ENCODE assay signal across 8 cellular contexts in genomic region chr16:29081825-29082639, GRCh38.
A peak's percentile ranks its signal among the peaks of the same experiment; 100 is the strongest.
DNase-seq lines count a peak whose midpoint lies in the region; ATAC-seq and TF ChIP-seq lines count a peak whose summit lies in the region.
"Not testable (repeated sequence)": the region's sequence is repeated elsewhere in the genome, so short reads cannot be mapped to it uniquely, and the experiment has no call there.

No MANE protein-coding gene starts in this region.

- H2AK5ac ChIP-seq in IMR-90 (ENCODE audit: low read depth, low read length): not testable (repeated sequence)

- in situ Hi-C loops in IMR-90 (cut with MboI; ENCODE audit: low sequenced_read_pairs): not testable (repeated sequence)

- H3K27ac Mint-ChIP-seq in activated B cell treated with CpG ODN at 0.5 μM for 24 hours; endothelial cell (ENCODE audit: unreplicated experiment): not testable (repeated sequence)
- peak overlapping the region; percentile 52 to 82 for H3K27ac Mint-ChIP-seq in stimulated activated naive CD8-positive, alpha-beta T cell treated with anti-CD3 and anti-CD28 coated beads, Interleukin-15, amount 100 ng/mL, for 72 hours

- DNase-seq in COLO668 (lab: John Stamatoyannopoulos, UW; ENCODE audit: unreplicated experiment): peak; percentile 3
- peak; percentile 6 for DNase-seq in IMR-90
- not testable (repeated sequence) for DNase-seq in activated B cell treated with CpG ODN at 0.5 μM for 24 hours
- DNase-seq in activated naive CD4-positive, alpha-beta T cell treated with anti-CD3 and anti-CD28 coated beads, Interleukin-2, amount 50 U/mL, for 16 hours: peak; percentile 48
- DNase-seq in endothelial cell (ENCODE audit: low spot score): peak; percentile 21
- peak; percentile 67 for DNase-seq in left kidney (ENCODE audit: low read depth, low spot score)
- peak; percentile 23 to 29 for DNase-seq in stimulated activated naive CD8-positive, alpha-beta T cell treated with anti-CD3 and anti-CD28 coated beads, Interleukin-15, amount 100 ng/mL, for 72 hours

- H3K4me1 ChIP-seq in IMR-90 (ENCODE audit: control insufficient read depth, insufficient read depth, low read length); rectal smooth muscle tissue (ENCODE audit: control insufficient read depth, insufficient read depth, low read length): not testable (repeated sequence)

- H2AK9ac ChIP-seq in IMR-90 (replicated peaks; ENCODE audit: low read depth, low read length, poor library complexity): not testable (repeated sequence)

- ATAC-seq in IMR-90 (ENCODE audit: low read depth) (peak; percentile 93), activated B cell treated with CpG ODN at 0.5 μM for 24 hours (ENCODE audit: low read depth) (peak; percentile 62)
- peak; percentile 84 for ATAC-seq in stimulated activated naive CD8-positive, alpha-beta T cell treated with anti-CD3 and anti-CD28 coated beads, Interleukin-15, amount 100 ng/mL, for 72 hours

- H3K4me1 Mint-ChIP-seq in activated B cell treated with CpG ODN at 0.5 μM for 24 hours; endothelial cell (ENCODE audit: unreplicated experiment); stimulated activated naive CD8-positive, alpha-beta T cell treated with anti-CD3 and anti-CD28 coated beads, Interleukin-15, amount 100 ng/mL, for 72 hours: not testable (repeated sequence)

- H2BK120ac ChIP-seq in IMR-90 (ENCODE audit: low read depth, low read length): not testable (repeated sequence)

- H4K91ac ChIP-seq in IMR-90 (ENCODE audit: insufficient read depth, low read depth, low read length): not testable (repeated sequence)

- TF ChIP-seq RAD21 in IMR-90 (IDR thresholded peaks at IDR 0.05; ENCODE audit: low read length): not testable (repeated sequence)

- H3K18ac ChIP-seq in IMR-90 (ENCODE audit: low read depth, low read length): not testable (repeated sequence)

- H3K4me3 ChIP-seq in IMR-90 (ENCODE audit: insufficient read depth, low read depth, low read length): peak overlapping the region; percentile 43
- peak overlapping the region; percentile 44 for H3K4me3 ChIP-seq in rectal smooth muscle tissue (ENCODE audit: low read length)

- not testable (repeated sequence) for H3K14ac ChIP-seq in IMR-90 (replicated peaks; ENCODE audit: low read depth, low read length)

- BruUV-seq in IMR-90 (replicated peaks; lab: Mats Ljungman, UMichigan): not testable (repeated sequence)

- intact Hi-C loops in IMR-90 (cut with micrococcal nuclease): loop anchor here (10.0 kb wide), 1 partner anchor 57 kb away; no protein-coding TSS in a partner anchor
- intact Hi-C loops in activated B cell treated with CpG ODN at 0.5 μM for 24 hours (cut with micrococcal nuclease): not testable (repeated sequence)

- H3K36me3 Mint-ChIP-seq in activated B cell treated with CpG ODN at 0.5 μM for 24 hours (ENCODE audit: low read depth): peaks cover 15% of the 10 kb centered on the region
- H3K36me3 Mint-ChIP-seq in endothelial cell (ENCODE audit: low read depth, unreplicated experiment): not testable (repeated sequence)

- H3K27ac ChIP-seq in IMR-90 (ENCODE audit: insufficient read depth, low read length); rectal smooth muscle tissue (ENCODE audit: low read depth, low read length): not testable (repeated sequence)

- H2AFZ ChIP-seq in IMR-90 (replicated peaks; ENCODE audit: low read length, poor library complexity): not testable (repeated sequence)

- H2BK20ac ChIP-seq in IMR-90 (ENCODE audit: low read depth, low read length): not testable (repeated sequence)

- not testable (repeated sequence) for H4K5ac ChIP-seq in IMR-90 (ENCODE audit: low read depth, low read length)

- H3K27me3 Mint-ChIP-seq in activated B cell treated with CpG ODN at 0.5 μM for 24 hours; endothelial cell (ENCODE audit: unreplicated experiment); stimulated activated naive CD8-positive, alpha-beta T cell treated with anti-CD3 and anti-CD28 coated beads, Interleukin-15, amount 100 ng/mL, for 72 hours: not testable (repeated sequence)

- H3K23ac ChIP-seq in IMR-90 (ENCODE audit: low read depth, low read length): not testable (repeated sequence)

- H3K27me3 ChIP-seq in IMR-90 (ENCODE audit: control insufficient read depth, insufficient read depth, low read length); rectal smooth muscle tissue (ENCODE audit: control insufficient read depth, insufficient read depth, low read length): not testable (repeated sequence)

- H3K4me2 ChIP-seq in IMR-90 (ENCODE audit: low read depth, low read length): peak overlapping the region; percentile 78

- not testable (repeated sequence) for H3K36me3 ChIP-seq in IMR-90 (ENCODE audit: control insufficient read depth, insufficient read depth, low read length); rectal smooth muscle tissue (ENCODE audit: control insufficient read depth, insufficient read depth, low read length)

- H3K4me3 Mint-ChIP-seq in activated B cell treated with CpG ODN at 0.5 μM for 24 hours: peak overlapping the region; percentile 84
- H3K4me3 Mint-ChIP-seq in endothelial cell (ENCODE audit: unreplicated experiment): peak overlapping the region; percentile 80
- H3K4me3 Mint-ChIP-seq in stimulated activated naive CD8-positive, alpha-beta T cell treated with anti-CD3 and anti-CD28 coated beads, Interleukin-15, amount 100 ng/mL, for 72 hours: peak overlapping the region; percentile 80 to 83

- dilution Hi-C loops in IMR-90 (cut with HindIII; ENCODE audit: low sequenced_read_pairs, unreplicated experiment): not testable (repeated sequence)

- TF ChIP-seq POLR2A in IMR-90 (IDR thresholded peaks at IDR 0.05; ENCODE audit: low read depth, low read length): not testable (repeated sequence)

- POLR2A ChIA-PET in IMR-90 (lab: Charles Lee; ENCODE audit: unreplicated experiment); activated B cell treated with CpG ODN at 0.5 μM for 24 hours (lab: Charles Lee): not testable (repeated sequence)

- H3K9ac ChIP-seq in IMR-90 (ENCODE audit: low read depth, low read length); rectal smooth muscle tissue (ENCODE audit: low read length): not testable (repeated sequence)

- not testable (repeated sequence) for H3K79me1 ChIP-seq in IMR-90 (ENCODE audit: low read depth in 1 of 2, low read length in 2 of 2)

- H3K9me3 ChIP-seq in IMR-90 (ENCODE audit: control insufficient read depth, insufficient read depth, low read length): not testable (repeated sequence)

- not testable (repeated sequence) for H4K20me1 ChIP-seq in IMR-90 (ENCODE audit: insufficient read depth, low read length)

- H2BK5ac ChIP-seq in IMR-90 (ENCODE audit: low read depth, low read length, poor library complexity, severe bottlenecking): not testable (repeated sequence)

- TF ChIP-seq CTCF in IMR-90 (conservative IDR thresholded peaks at IDR 0.05; ENCODE audit: low read depth, low read length); activated B cell treated with CpG ODN at 0.5 μM for 24 hours (IDR thresholded peaks at IDR 0.05); endothelial cell (IDR thresholded peaks at IDR 0.05; ENCODE audit: unreplicated experiment): not testable (repeated sequence)

- H3K9me1 ChIP-seq in IMR-90 (ENCODE audit: insufficient read depth, low read length): not testable (repeated sequence)

- not testable (repeated sequence) for H3K56ac ChIP-seq in IMR-90 (ENCODE audit: extremely low read depth, insufficient read depth, low read length)

- not testable (repeated sequence) for H2BK15ac ChIP-seq in IMR-90 (ENCODE audit: low read depth, low read length)

- no CpG with 5 or more reads among the region's 74 CpGs for WGBS in IMR-90 (ENCODE audit: extremely low coverage in 2 of 2, insufficient read length in 1 of 2), 2 experiments

- not testable (repeated sequence) for H4K8ac ChIP-seq in IMR-90 (ENCODE audit: low read depth in 2 of 2, low read length in 2 of 2)

- CTCF ChIA-PET in IMR-90 (lab: Yijun Ruan, JAX); activated B cell treated with CpG ODN at 0.5 μM for 24 hours (lab: Charles Lee): not testable (repeated sequence)

- not testable (repeated sequence) for H3K4ac ChIP-seq in IMR-90 (ENCODE audit: low read depth, low read length)

- H3K9me3 Mint-ChIP-seq in activated B cell treated with CpG ODN at 0.5 μM for 24 hours; endothelial cell (ENCODE audit: unreplicated experiment); stimulated activated naive CD8-positive, alpha-beta T cell treated with anti-CD3 and anti-CD28 coated beads, Interleukin-15, amount 100 ng/mL, for 72 hours: not testable (repeated sequence)
